In the genomic region with DNA sequence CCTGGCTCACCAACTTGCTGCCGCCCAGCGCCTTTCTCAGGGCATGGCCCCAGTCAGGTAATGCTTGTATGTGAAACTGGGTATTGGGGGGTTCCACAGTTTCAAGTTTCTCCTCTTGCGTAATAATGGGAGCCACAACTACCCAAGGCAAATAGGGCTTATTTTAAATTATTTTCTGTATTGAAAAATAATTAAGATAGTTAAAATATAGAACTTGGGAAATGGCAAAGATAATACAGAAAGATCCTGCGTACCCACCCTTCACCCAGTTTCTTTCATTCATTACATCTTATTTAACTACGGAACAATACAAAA, we compare ENCODE assay signal across 14 cellular contexts. TPM values are rescaled to one million over a fixed set of nuclear protein-coding genes. Genes with fewer than 3 reads are reported as not detected.
DNase-seq lines count a peak whose midpoint lies in the region; ATAC-seq and TF ChIP-seq lines count a peak whose summit lies in the region.
"Had no signal": no experiment of that assay in that cellular context is flagged by ENCODE, and none has a peak within 500 bp of the region (broad histone marks: within the 10 kb centered on the region; RNA-seq: fewer than 3 reads in every experiment).

No MANE protein-coding gene starts in this region.

- no peaks in the 10 kb centered on the region for H3K36me3 ChIP-seq in ES-I3 (ENCODE audit: insufficient read depth, low read length)
- H3K36me3 ChIP-seq in RWPE2 (ENCODE audit: low read depth): no peaks in the 10 kb centered on the region
- H3K36me3 ChIP-seq in esophagus muscularis mucosa: no peaks in the 10 kb centered on the region
- H3K36me3 ChIP-seq in neural progenitor cell: no peaks in the 10 kb centered on the region
- H3K36me3 ChIP-seq in BE2C: no peaks in the 10 kb centered on the region

- H2AFZ ChIP-seq in neural progenitor cell (replicated peaks): peak overlapping the region; percentile 98

- no peak overlapping the region for H3K27ac ChIP-seq in RWPE2 (ENCODE audit: poor library complexity, severe bottlenecking)
- no peak overlapping the region for H3K27ac ChIP-seq in esophagus muscularis mucosa (replicated peaks in 1 of 4)
- no peak overlapping the region for H3K27ac ChIP-seq in neural progenitor cell

- no peak for DNase-seq in RWPE2 (ENCODE audit: low spot score)
- no peak for DNase-seq in esophagus muscularis mucosa (ENCODE audit: extremely low spot score)
- no peak for DNase-seq in neural progenitor cell (ENCODE audit: low spot score)
- DNase-seq in BE2C: no peak
- DNase-seq in NCI-H748 treated with DMSO at 0.1 percent for 48 hours (lab: John Stamatoyannopoulos, UW): no peak
- no peak for DNase-seq in central memory CD4-positive, alpha-beta T cell
- DNase-seq: activated CD4-positive, alpha-beta T cell treated with anti-CD3 and anti-CD28 coated beads for 4 hours; MV-4-11; NCI-H226; T-helper 1 cell had no signal

- TF ChIP-seq EP300 in esophagus muscularis mucosa (IDR thresholded peaks at IDR 0.05): no peak

- H3K9me3 ChIP-seq in ES-I3 (ENCODE audit: control insufficient read depth, insufficient read depth, low read length) (no peaks in the 10 kb centered on the region), RWPE2 (ENCODE audit: severe bottlenecking) (no peaks in the 10 kb centered on the region), esophagus muscularis mucosa (no peaks in the 10 kb centered on the region), neural progenitor cell (ENCODE audit: low read depth) (no peaks in the 10 kb centered on the region), BE2C (no peaks in the 10 kb centered on the region)

- H3K27ac Mint-ChIP-seq in neural progenitor cell: no peak overlapping the region
- H3K27ac Mint-ChIP-seq: activated T-helper 1 cell treated with anti-CD3 and anti-CD28 coated beads, Interleukin-12 subunit alpha, Interleukin-12 subunit beta, Interleukin-2, Interleukin-4 antibody, amounts not matched to agents 30 ng/mL and 10 ng/mL and 1 ng/mL, durations not matched to agents 14 hours and 24 hours and 36 hours had no signal

- ATAC-seq in RWPE2 (ENCODE audit: low read depth): no peak
- no peak for ATAC-seq in HG03196 (IDR thresholded peaks at IDR 0.05; ENCODE audit: unreplicated experiment)

- peaks cover 32% of the 10 kb centered on the region for H3K27me3 ChIP-seq in RWPE2 (ENCODE audit: insufficient read depth, poor library complexity, severe bottlenecking)
- H3K27me3 ChIP-seq in esophagus muscularis mucosa: peaks cover 0 to 43% (median 16%) of the 10 kb centered on the region in 4 donors
- H3K27me3 ChIP-seq in neural progenitor cell: peaks cover 88% of the 10 kb centered on the region
- H3K27me3 ChIP-seq in BE2C: peaks cover 16% of the 10 kb centered on the region

- peak overlapping the region; percentile 89 for H3K4me3 Mint-ChIP-seq in neural progenitor cell
- H3K4me3 Mint-ChIP-seq: activated T-helper 1 cell treated with anti-CD3 and anti-CD28 coated beads, Interleukin-12 subunit alpha, Interleukin-12 subunit beta, Interleukin-2, Interleukin-4 antibody, amounts not matched to agents 30 ng/mL and 10 ng/mL and 1 ng/mL, durations not matched to agents 14 hours and 24 hours and 36 hours had no signal

- H3K4me1 ChIP-seq in ES-I3 (ENCODE audit: insufficient read depth, low read length): no peaks in the 10 kb centered on the region
- no peaks in the 10 kb centered on the region for H3K4me1 ChIP-seq in RWPE2 (ENCODE audit: insufficient read depth, poor library complexity, severe bottlenecking)
- H3K4me1 ChIP-seq in esophagus muscularis mucosa: peaks cover 0 to 11% (median 10%) of the 10 kb centered on the region in 4 donors
- H3K4me1 ChIP-seq in neural progenitor cell: no peaks in the 10 kb centered on the region
- no peaks in the 10 kb centered on the region for H3K4me1 ChIP-seq in BE2C

- no peaks in the 10 kb centered on the region for H4K20me1 ChIP-seq in neural progenitor cell (ENCODE audit: low read depth)

- H3K27me3 Mint-ChIP-seq in neural progenitor cell (ENCODE audit: insufficient read depth, low read depth): peaks cover 29% of the 10 kb centered on the region

- H3K79me2 ChIP-seq in neural progenitor cell (ENCODE audit: low read depth): no peaks in the 10 kb centered on the region

- no peaks in the 10 kb centered on the region for H3K36me3 Mint-ChIP-seq in neural progenitor cell

- WGBS in esophagus muscularis mucosa: 62% methylated on average over 5 of the region's 5 CpGs

- H3K4me2 ChIP-seq in neural progenitor cell: peak overlapping the region; percentile 86

- peak overlapping the region; percentile 26 for H3K4me3 ChIP-seq in RWPE2 (ENCODE audit: severe bottlenecking)
- H3K4me3 ChIP-seq in esophagus muscularis mucosa: peak overlapping the region in 3 of 4 donors; percentile 22 to 36 (median 26)
- peak overlapping the region; percentile 49 for H3K4me3 ChIP-seq in neural progenitor cell
- H3K4me3 ChIP-seq in BE2C (ENCODE audit: low read depth, low read length): no peak overlapping the region

- H3F3A ChIP-seq in neural progenitor cell (ENCODE audit: low read depth): no peaks in the 10 kb centered on the region

- peak; percentile 6 for TF ChIP-seq CTCF in RWPE2 (IDR thresholded peaks at IDR 0.05; ENCODE audit: poor library complexity, severe bottlenecking)
- no peak for TF ChIP-seq CTCF in esophagus muscularis mucosa (IDR thresholded peaks at IDR 0.05)
- TF ChIP-seq CTCF in neural progenitor cell (IDR thresholded peaks at IDR 0.05): no peak
- TF ChIP-seq CTCF in BE2C (IDR thresholded peaks at IDR 0.05; ENCODE audit: low read depth, low read length): no peak

- H3K9ac ChIP-seq in ES-I3 (ENCODE audit: low read depth, low read length): peak overlapping the region; percentile 46; the same call in 1 of the 2 replicates
- H3K9ac ChIP-seq in neural progenitor cell: no peak overlapping the region

- peaks cover 8% of the 10 kb centered on the region for H3K4me1 Mint-ChIP-seq in neural progenitor cell

- intact Hi-C loops in esophagus muscularis mucosa (cut with DNase I): no loop called here

- H3K9me3 Mint-ChIP-seq in neural progenitor cell: peaks cover 4% of the 10 kb centered on the region
- H3K9me3 Mint-ChIP-seq: activated T-helper 1 cell treated with anti-CD3 and anti-CD28 coated beads, Interleukin-12 subunit alpha, Interleukin-12 subunit beta, Interleukin-2, Interleukin-4 antibody, amounts not matched to agents 30 ng/mL and 10 ng/mL and 1 ng/mL, durations not matched to agents 14 hours and 24 hours and 36 hours had no signal

- no peak for TF ChIP-seq POLR2A in esophagus muscularis mucosa (IDR thresholded peaks at IDR 0.05; ENCODE audit: low read depth)

RNA-seq across cellular contexts. Expression of a gene that starts 0.3 kb away (rescaled TPM):
- under 1 TPM in 1 of 4 donors, not detected in 3; 0.26 TPM for total RNA-seq in esophagus muscularis mucosa
- 0.25 TPM in 1 of 2 replicates, not detected in the other for total RNA-seq in neural progenitor cell (ENCODE audit: low replicate concordance)
- polyA plus RNA-seq in BE2C (2012; ENCODE audit: insufficient read depth, insufficient read length, low read depth): not detected
- total RNA-seq: activated T-helper 1 cell treated with anti-CD3 and anti-CD28 coated beads, Interleukin-12 subunit alpha, Interleukin-12 subunit beta, Interleukin-2, Interleukin-4 antibody, amounts not matched to agents 30 ng/mL and 10 ng/mL and 1 ng/mL, durations not matched to agents 14 hours and 24 hours and 36 hours; OCI-LY7 had no signal
